8 cellular contexts compared by ENCODE assay signal in the genomic region with DNA sequence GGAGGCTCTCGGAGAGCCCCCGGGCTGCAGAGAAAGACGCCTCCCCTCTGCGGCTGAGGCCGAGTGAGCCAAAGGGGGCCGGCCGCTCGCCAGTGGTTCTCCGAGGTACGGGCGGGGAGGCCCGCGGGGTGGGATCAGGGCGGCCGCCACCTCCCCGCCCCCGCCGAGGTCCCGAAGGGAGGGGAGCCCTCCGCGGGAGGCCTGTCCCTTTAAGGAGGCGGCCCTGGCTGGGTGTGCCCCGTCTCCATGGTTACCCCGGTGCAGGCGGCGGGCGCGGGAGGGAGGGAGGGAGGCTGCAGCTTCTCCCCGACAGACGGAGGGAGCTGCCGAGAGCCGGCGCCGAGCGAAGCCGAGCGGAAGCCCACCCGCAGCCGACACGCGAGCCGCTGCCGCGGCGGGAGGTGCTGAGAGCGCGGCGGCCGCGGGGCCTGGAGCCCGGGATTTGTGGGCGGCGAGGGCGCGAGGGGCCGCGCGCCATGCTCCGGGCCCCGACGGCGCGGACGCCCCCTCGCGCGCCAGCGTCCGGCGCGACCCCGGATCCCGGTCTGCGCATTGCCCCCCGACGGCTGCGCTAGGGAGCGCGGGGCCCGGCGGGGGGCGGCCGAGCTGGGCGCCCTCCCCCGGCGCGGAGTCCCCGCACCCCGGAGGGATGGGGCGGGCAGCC. TPM values are rescaled to one million over a fixed set of nuclear protein-coding genes. Genes with fewer than 3 reads are reported as not detected.
A peak's percentile ranks its signal among the peaks of the same experiment; 100 is the strongest.
DNase-seq lines count a peak whose midpoint lies in the region; ATAC-seq and TF ChIP-seq lines count a peak whose summit lies in the region.

A gene with protein sequence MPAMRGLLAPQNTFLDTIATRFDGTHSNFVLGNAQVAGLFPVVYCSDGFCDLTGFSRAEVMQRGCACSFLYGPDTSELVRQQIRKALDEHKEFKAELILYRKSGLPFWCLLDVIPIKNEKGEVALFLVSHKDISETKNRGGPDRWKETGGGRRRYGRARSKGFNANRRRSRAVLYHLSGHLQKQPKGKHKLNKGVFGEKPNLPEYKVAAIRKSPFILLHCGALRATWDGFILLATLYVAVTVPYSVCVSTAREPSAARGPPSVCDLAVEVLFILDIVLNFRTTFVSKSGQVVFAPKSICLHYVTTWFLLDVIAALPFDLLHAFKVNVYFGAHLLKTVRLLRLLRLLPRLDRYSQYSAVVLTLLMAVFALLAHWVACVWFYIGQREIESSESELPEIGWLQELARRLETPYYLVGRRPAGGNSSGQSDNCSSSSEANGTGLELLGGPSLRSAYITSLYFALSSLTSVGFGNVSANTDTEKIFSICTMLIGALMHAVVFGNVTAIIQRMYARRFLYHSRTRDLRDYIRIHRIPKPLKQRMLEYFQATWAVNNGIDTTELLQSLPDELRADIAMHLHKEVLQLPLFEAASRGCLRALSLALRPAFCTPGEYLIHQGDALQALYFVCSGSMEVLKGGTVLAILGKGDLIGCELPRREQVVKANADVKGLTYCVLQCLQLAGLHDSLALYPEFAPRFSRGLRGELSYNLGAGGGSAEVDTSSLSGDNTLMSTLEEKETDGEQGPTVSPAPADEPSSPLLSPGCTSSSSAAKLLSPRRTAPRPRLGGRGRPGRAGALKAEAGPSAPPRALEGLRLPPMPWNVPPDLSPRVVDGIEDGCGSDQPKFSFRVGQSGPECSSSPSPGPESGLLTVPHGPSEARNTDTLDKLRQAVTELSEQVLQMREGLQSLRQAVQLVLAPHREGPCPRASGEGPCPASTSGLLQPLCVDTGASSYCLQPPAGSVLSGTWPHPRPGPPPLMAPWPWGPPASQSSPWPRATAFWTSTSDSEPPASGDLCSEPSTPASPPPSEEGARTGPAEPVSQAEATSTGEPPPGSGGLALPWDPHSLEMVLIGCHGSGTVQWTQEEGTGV (plus strand): TSS at position 291 of the 664 bp plus-strand sequence. CDS start 387 bp downstream, outside the sequence.

- H3K4me3 Mint-ChIP-seq in activated CD4-positive, alpha-beta memory T cell treated with anti-CD3 and anti-CD28 coated beads, Interleukin-2, amount 10 ng/mL, durations not matched to agents 7 days and 5 days, result peak within 1 kb of the TSS; percentile 60

- H3K27ac Mint-ChIP-seq in activated CD4-positive, alpha-beta memory T cell treated with anti-CD3 and anti-CD28 coated beads, Interleukin-2, amount 10 ng/mL, durations not matched to agents 7 days and 5 days, result no peak within 1 kb of the TSS

- CTCF ChIA-PET in activated CD4-positive, alpha-beta memory T cell treated with anti-CD3 and anti-CD28 coated beads, Interleukin-2, amount 10 ng/mL, durations not matched to agents 7 days and 5 days (lab: Charles Lee), result interaction anchor here (0.6 to 2.7 kb wide), 7 partner anchors 15 to 443 kb away, joined by 3 to 9 read pairs (median 4); a partner anchor contains a TSS

- H3K4me3 ChIP-seq in GM12875 (ENCODE audit: low read depth, low read length), result peak within 1 kb of the TSS; percentile 42

- peaks cover 26% of the 10 kb centered on the region for H3K4me1 Mint-ChIP-seq in activated CD4-positive, alpha-beta memory T cell treated with anti-CD3 and anti-CD28 coated beads, Interleukin-2, amount 10 ng/mL, durations not matched to agents 7 days and 5 days

- peak; percentile 73 for ATAC-seq in HG03280 (IDR thresholded peaks at IDR 0.05; ENCODE audit: unreplicated experiment)
- ATAC-seq in HG03196 (IDR thresholded peaks at IDR 0.05; ENCODE audit: unreplicated experiment), result no peak

- no peaks in the 10 kb centered on the region for H3K9me3 Mint-ChIP-seq in activated CD4-positive, alpha-beta memory T cell treated with anti-CD3 and anti-CD28 coated beads, Interleukin-2, amount 10 ng/mL, durations not matched to agents 7 days and 5 days

- no peaks in the 10 kb centered on the region for H3K36me3 Mint-ChIP-seq in activated CD4-positive, alpha-beta memory T cell treated with anti-CD3 and anti-CD28 coated beads, Interleukin-2, amount 10 ng/mL, durations not matched to agents 7 days and 5 days (ENCODE audit: low read depth)

- no peak for TF ChIP-seq CTCF in GM12875 (IDR thresholded peaks at IDR 0.05; ENCODE audit: borderline replicate concordance, insufficient read depth, low read depth, low read length)

- POLR2A ChIA-PET in activated CD4-positive, alpha-beta memory T cell treated with anti-CD3 and anti-CD28 coated beads, Interleukin-2, amount 10 ng/mL, durations not matched to agents 7 days and 5 days (lab: Charles Lee), result interaction anchor here (1.1 to 3.6 kb wide), 4 partner anchors 15 to 408 kb away, joined by 3 to 12 read pairs (median 7); a partner anchor contains a TSS

- H3K27me3 Mint-ChIP-seq in activated CD4-positive, alpha-beta memory T cell treated with anti-CD3 and anti-CD28 coated beads, Interleukin-2, amount 10 ng/mL, durations not matched to agents 7 days and 5 days, result peaks cover 49% of the 10 kb centered on the region

- DNase-seq in NCI-H69 (lab: John Stamatoyannopoulos, UW) (peak; percentile 98), ecto neural progenitor cell (ENCODE audit: low spot score) (peak; percentile 92), lung microvascular endothelial cell (ENCODE audit: low read depth in 2 of 2) (peak; percentile 45 to 59)
- DNase-seq in activated CD4-positive, alpha-beta memory T cell treated with anti-CD3 and anti-CD28 coated beads, Interleukin-2, amount 10 ng/mL, durations not matched to agents 7 days and 5 days, result peak; percentile 93
- peak; percentile 62 to 79 (median 65) for DNase-seq in stimulated activated CD4-positive, alpha-beta T cell treated with anti-CD3 and anti-CD28 coated beads, TNF-alpha, amount 100 ng/mL, for 24 hours (ENCODE audit: low read depth in 3 of 3)

RNA-seq across cellular contexts. Expression of the gene that starts here (rescaled TPM):
- under 1 TPM; 0.58 to 0.90 TPM for total RNA-seq in activated CD4-positive, alpha-beta memory T cell treated with anti-CD3 and anti-CD28 coated beads, Interleukin-2, amount 10 ng/mL, durations not matched to agents 7 days and 5 days
- under 0.01 TPM in 1 of 2 replicates, not detected in the other for total RNA-seq in lung microvascular endothelial cell

Comparison
In these comparisons a context has a peak if more than half of its experiments do, and no peak if none do; other contexts are left out.
1. Peak in DNase-seq in activated CD4-positive, alpha-beta memory T cell treated with anti-CD3 and anti-CD28 coated beads, Interleukin-2, amount 10 ng/mL, durations not matched to agents 7 days and 5 days; RNA of the gene not detected or under 1 TPM.
2. Peak in DNase-seq in lung microvascular endothelial cell; RNA of the gene not detected or under 1 TPM.